In genomic region chr11:26127336-26127735, GRCh38 we compare ENCODE assay signal across 5 cellular contexts.
"Had no signal": no experiment of that assay in that cellular context is flagged by ENCODE, and none has a peak within 500 bp of the region (broad histone marks: within the 10 kb centered on the region; RNA-seq: fewer than 3 reads in every experiment).

No MANE protein-coding gene starts in this region.

- H3K4me3 ChIP-seq: K562 had no signal

- ATAC-seq: HepG2, K562 had no signal

- DNase-seq: KBM-7, KG1 had no signal

- H3K27ac ChIP-seq: HL-60 had no signal
